Comparison of ENCODE assay signal across 19 cellular contexts in genomic region chr6:1627884-1628550, GRCh38. TPM values are rescaled to one million over a fixed set of nuclear protein-coding genes. Genes with fewer than 3 reads are reported as not detected.
"Had no signal": no experiment of that assay in that cellular context is flagged by ENCODE, and none has a peak within 500 bp of the region (broad histone marks: within the 10 kb centered on the region; RNA-seq: fewer than 3 reads in every experiment).

No MANE protein-coding gene starts in this region.

- H3K36me3 ChIP-seq: neutrophil, upper lobe of left lung had no signal

- H3K27ac Mint-ChIP-seq: activated CD4-positive, alpha-beta memory T cell treated with anti-CD3 and anti-CD28 coated beads, Interleukin-2, amount 10 ng/mL, durations not matched to agents 7 days and 5 days; activated naive CD4-positive, alpha-beta T cell treated with anti-CD3 and anti-CD28 coated beads, Interleukin-2, amount 50 U/mL, for 24 hours; brain; naive thymus-derived CD4-positive, alpha-beta T cell had no signal

- H3K4me3 ChIP-seq: mucosa of descending colon, SK-N-MC, upper lobe of left lung had no signal

- H3K9me3 ChIP-seq: mucosa of descending colon, neutrophil, upper lobe of left lung had no signal

- H3K9me3 Mint-ChIP-seq: activated CD4-positive, alpha-beta memory T cell treated with anti-CD3 and anti-CD28 coated beads, Interleukin-2, amount 10 ng/mL, durations not matched to agents 7 days and 5 days; activated naive CD4-positive, alpha-beta T cell treated with anti-CD3 and anti-CD28 coated beads, Interleukin-2, amount 50 U/mL, for 24 hours; activated T-cell treated with anti-CD3 and anti-CD28 coated beads, Interleukin-2, amount 50 U/mL, for 4 hours had no signal

- H3K27ac ChIP-seq: neutrophil, SK-N-MC, upper lobe of left lung had no signal

- H3K4me3 Mint-ChIP-seq: activated CD4-positive, alpha-beta memory T cell treated with anti-CD3 and anti-CD28 coated beads, Interleukin-2, amount 10 ng/mL, durations not matched to agents 7 days and 5 days; activated naive CD4-positive, alpha-beta T cell treated with anti-CD3 and anti-CD28 coated beads, Interleukin-2, amount 50 U/mL, for 24 hours; activated T-cell treated with anti-CD3 and anti-CD28 coated beads, Interleukin-2, amount 50 U/mL, for 4 hours had no signal

- DNase-seq: activated CD4-positive, alpha-beta memory T cell treated with anti-CD3 and anti-CD28 coated beads, Interleukin-2, amount 10 ng/mL, durations not matched to agents 7 days and 5 days; activated CD4-positive, alpha-beta T cell treated with anti-CD3 and anti-CD28 coated beads for 4 hours; activated effector memory CD4-positive, alpha-beta T cell treated with Interleukin-2 at 50 U/mL for 16 hours; activated T-cell treated with anti-CD3 and anti-CD28 coated beads, Interleukin-2, amount 50 U/mL, for 4 hours; dermis blood vessel endothelial cell; mucosa of descending colon; naive thymus-derived CD4-positive, alpha-beta T cell; posterior cingulate gyrus; small intestine; stimulated activated CD4-positive, alpha-beta T cell treated with anti-CD3 and anti-CD28 coated beads, Interleukin-4, amount 100 ng/mL, for 4 hours; stimulated activated CD8-positive, alpha-beta memory T cell treated with anti-CD3 and anti-CD28 coated beads, Interleukin-4, amount 100 ng/mL, for 48 hours; stimulated activated naive CD4-positive, alpha-beta T cell treated with Interleukin-2 at 50 U/mL for 16 hours; substantia nigra; T-helper 1 cell; upper lobe of left lung had no signal

RNA-seq across cellular contexts. Expression of gene FOXC1, which starts 18.3 kb away (rescaled TPM):
- total RNA-seq: naive thymus-derived CD4-positive, alpha-beta T cell had no signal
- polyA plus RNA-seq: naive thymus-derived CD4-positive, alpha-beta T cell had no signal
